23 cellular contexts compared by ENCODE assay signal in the genomic region with DNA sequence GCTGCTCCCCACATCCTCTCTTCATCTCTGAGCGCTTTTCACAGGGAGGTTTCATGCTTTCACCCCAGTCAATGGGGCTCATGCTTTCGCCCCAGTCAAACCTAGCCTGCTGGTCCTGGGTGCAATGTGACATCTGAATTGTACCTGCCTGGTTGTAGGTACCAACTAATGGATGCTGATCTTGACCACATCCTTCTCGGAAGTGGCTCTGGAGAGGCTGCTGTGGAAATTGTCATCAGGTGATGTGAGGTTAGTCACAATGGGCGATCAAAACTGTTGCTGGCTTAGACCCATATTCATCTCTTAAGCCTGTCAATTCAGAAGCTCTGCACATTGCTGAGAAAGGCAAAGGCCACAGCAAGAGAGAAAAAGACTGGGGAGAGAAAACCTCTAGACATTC. TPM values are rescaled to one million over a fixed set of nuclear protein-coding genes. Genes with fewer than 3 reads are reported as not detected.
DNase-seq lines count a peak whose midpoint lies in the region; ATAC-seq, FAIRE-seq and TF ChIP-seq lines count a peak whose summit lies in the region.
"Had no signal": no experiment of that assay in that cellular context is flagged by ENCODE, and none has a peak within 500 bp of the region (broad histone marks: within the 10 kb centered on the region; RNA-seq: fewer than 3 reads in every experiment).

No MANE protein-coding gene starts in this region.

- H3K9me3 Mint-ChIP-seq in activated CD4-positive, alpha-beta T cell treated with anti-CD3 and anti-CD28 coated beads, Interleukin-2, amount 10 ng/mL, durations not matched to agents 24 days and 14 days = peaks cover 9% of the 10 kb centered on the region
- H3K9me3 Mint-ChIP-seq in astrocyte (ENCODE audit: unreplicated experiment) = no peaks in the 10 kb centered on the region
- H3K9me3 Mint-ChIP-seq in T-cell = no peaks in the 10 kb centered on the region
- H3K9me3 Mint-ChIP-seq: CD4-positive, alpha-beta memory T cell had no signal

- peaks cover 14% of the 10 kb centered on the region for H3K27me3 Mint-ChIP-seq in activated CD4-positive, alpha-beta T cell treated with anti-CD3 and anti-CD28 coated beads, Interleukin-2, amount 10 ng/mL, durations not matched to agents 24 days and 14 days
- peaks cover 3% of the 10 kb centered on the region for H3K27me3 Mint-ChIP-seq in astrocyte (ENCODE audit: low read depth, unreplicated experiment)
- H3K27me3 Mint-ChIP-seq in T-cell = peaks cover 1 to 17% of the 10 kb centered on the region in 2 donors

- no peak overlapping the region for H2BK15ac ChIP-seq in neuronal stem cell (ENCODE audit: low read length)

- H2AFZ ChIP-seq in astrocyte (ENCODE audit: low read depth, low read length) (no peak overlapping the region), neuronal stem cell (ENCODE audit: low read length) (no peak overlapping the region)

- no peaks in the 10 kb centered on the region for H3K79me2 ChIP-seq in astrocyte (ENCODE audit: insufficient read depth, low read length)

- H3K14ac ChIP-seq in neuronal stem cell (ENCODE audit: low read length) = no peak overlapping the region

- H3K18ac ChIP-seq in neuronal stem cell (ENCODE audit: low read length) = peak overlapping the region; percentile 71

- H3K9ac ChIP-seq in astrocyte (ENCODE audit: low read length) (no peak overlapping the region), neuronal stem cell (ENCODE audit: low read depth, low read length, poor library complexity) (no peak overlapping the region)
- H3K9ac ChIP-seq: BLaER1 had no signal

- no peak overlapping the region for H4K91ac ChIP-seq in neuronal stem cell (ENCODE audit: low read depth, low read length, poor library complexity)

- no peaks in the 10 kb centered on the region for H4K20me1 ChIP-seq in astrocyte (ENCODE audit: insufficient read depth, low read length)
- H4K20me1 ChIP-seq: BLaER1 had no signal

- H3K27ac Mint-ChIP-seq in activated CD4-positive, alpha-beta T cell treated with anti-CD3 and anti-CD28 coated beads, Interleukin-2, amount 10 ng/mL, durations not matched to agents 24 days and 14 days = peak overlapping the region; percentile 60
- peak overlapping the region; percentile 66 for H3K27ac Mint-ChIP-seq in astrocyte (ENCODE audit: unreplicated experiment)
- no peak overlapping the region for H3K27ac Mint-ChIP-seq in T-cell
- H3K27ac Mint-ChIP-seq: CD14-positive monocyte; CD4-positive, alpha-beta memory T cell; HFFc6 had no signal

- H3K23ac ChIP-seq in neuronal stem cell (ENCODE audit: low read depth, low read length, poor library complexity) = no peak overlapping the region

- peak overlapping the region; percentile 21 for H2BK120ac ChIP-seq in neuronal stem cell (ENCODE audit: low read depth, low read length)

- CTCF ChIA-PET in T-cell (lab: Charles Lee) = no interaction called here

- POLR2A ChIA-PET in T-cell (lab: Charles Lee) = no interaction called here

- H2BK5ac ChIP-seq in neuronal stem cell (ENCODE audit: low read length) = peak overlapping the region; percentile 78

- peaks cover 5% of the 10 kb centered on the region for H3K36me3 Mint-ChIP-seq in activated CD4-positive, alpha-beta T cell treated with anti-CD3 and anti-CD28 coated beads, Interleukin-2, amount 10 ng/mL, durations not matched to agents 24 days and 14 days (ENCODE audit: low read depth)
- no peaks in the 10 kb centered on the region for H3K36me3 Mint-ChIP-seq in astrocyte (ENCODE audit: low read depth, unreplicated experiment)
- no peaks in the 10 kb centered on the region for H3K36me3 Mint-ChIP-seq in T-cell
- H3K36me3 Mint-ChIP-seq: CD14-positive monocyte; CD4-positive, alpha-beta memory T cell had no signal

- H2AK5ac ChIP-seq in neuronal stem cell (ENCODE audit: low read depth, low read length) = no peak overlapping the region

- intact Hi-C loops in activated CD4-positive, alpha-beta T cell treated with anti-CD3 and anti-CD28 coated beads, Interleukin-2, amount 10 ng/mL, durations not matched to agents 24 days and 14 days (cut with micrococcal nuclease) = no loop called here

- no peak overlapping the region for H3K4me2 ChIP-seq in astrocyte (ENCODE audit: low read length)
- H3K4me2 ChIP-seq in neuronal stem cell (ENCODE audit: insufficient read depth, low read length, poor library complexity, severe bottlenecking) = no peak overlapping the region
- H3K4me2 ChIP-seq: BLaER1 had no signal

- H3K4me1 ChIP-seq in astrocyte (ENCODE audit: insufficient read depth, low read length) (peaks cover 21% of the 10 kb centered on the region), neuronal stem cell (ENCODE audit: control insufficient read depth in 2 of 2, insufficient read depth in 1 of 2, low read depth in 1 of 2, low read length in 2 of 2) (peaks cover 18 to 26% of the 10 kb centered on the region in 2 donors)

- H3K4me3 ChIP-seq in astrocyte (ENCODE audit: insufficient read depth, low read depth, low read length) (no peak overlapping the region), neuronal stem cell (ENCODE audit: low read length in 2 of 2) (no peak overlapping the region)
- H3K4me3 ChIP-seq: BLaER1 had no signal

- H3K9me3 ChIP-seq in astrocyte (ENCODE audit: insufficient read depth, low read depth, low read length) = no peaks in the 10 kb centered on the region
- no peaks in the 10 kb centered on the region for H3K9me3 ChIP-seq in neuronal stem cell (replicated peaks in 1 of 2; ENCODE audit: control insufficient read depth in 2 of 2, insufficient read depth in 1 of 2, low read depth in 1 of 2, low read length in 2 of 2)
- H3K9me3 ChIP-seq: BLaER1 had no signal

- H3K36me3 ChIP-seq in astrocyte (ENCODE audit: insufficient read depth, low read length) (no peaks in the 10 kb centered on the region), neuronal stem cell (replicated peaks in 1 of 2; ENCODE audit: control insufficient read depth in 2 of 2, insufficient read depth in 2 of 2, low read length in 2 of 2) (no peaks in the 10 kb centered on the region)
- H3K36me3 ChIP-seq: BLaER1 had no signal

- DNase-seq in activated CD4-positive, alpha-beta T cell treated with anti-CD3 and anti-CD28 coated beads, Interleukin-2, amount 10 ng/mL, durations not matched to agents 24 days and 14 days = no peak
- no peak for DNase-seq in activated CD4-positive, alpha-beta T cell treated with anti-CD3 and anti-CD28 coated beads for 4 hours
- DNase-seq in astrocyte (ENCODE audit: low read depth) (no peak), neuronal stem cell (ENCODE audit: low spot score) (no peak), T-cell (no peak)
- DNase-seq: 8988T; CD4-positive, alpha-beta memory T cell; DMS153; DMS79; GDM1; GOT3; H7; HFFc6 had no signal

- no peak overlapping the region for H3K4me3 Mint-ChIP-seq in activated CD4-positive, alpha-beta T cell treated with anti-CD3 and anti-CD28 coated beads, Interleukin-2, amount 10 ng/mL, durations not matched to agents 24 days and 14 days
- H3K4me3 Mint-ChIP-seq in astrocyte (ENCODE audit: unreplicated experiment) (no peak overlapping the region), T-cell (no peak overlapping the region)
- H3K4me3 Mint-ChIP-seq: CD14-positive monocyte; CD4-positive, alpha-beta memory T cell; HFFc6 had no signal

- ATAC-seq in GM18511 (IDR thresholded peaks at IDR 0.05; ENCODE audit: unreplicated experiment) (no peak), GM21528 (IDR thresholded peaks at IDR 0.05; ENCODE audit: low FRiP score, unreplicated experiment) (no peak), T-cell (replicated peaks in 1 of 4) (no peak)
- ATAC-seq: HCT116 had no signal

- H4K8ac ChIP-seq in neuronal stem cell (ENCODE audit: low read depth, low read length) = no peak overlapping the region

- H3K79me1 ChIP-seq in neuronal stem cell (ENCODE audit: low read depth, low read length) = no peaks in the 10 kb centered on the region

- H3K27ac ChIP-seq in astrocyte (ENCODE audit: low read depth, low read length) = no peak overlapping the region
- no peak overlapping the region for H3K27ac ChIP-seq in neuronal stem cell (replicated peaks; ENCODE audit: low read length)
- H3K27ac ChIP-seq: BLaER1 had no signal

- no peak overlapping the region for H3K4ac ChIP-seq in neuronal stem cell (ENCODE audit: low read length)

- no peak overlapping the region for H2BK12ac ChIP-seq in neuronal stem cell (ENCODE audit: low read length)

- FAIRE-seq in astrocyte (lab: Jason Lieb, UNC) = no peak
- FAIRE-seq: GM12892, GM18507, HTR-8/SVneo had no signal

- H3K27me3 ChIP-seq in astrocyte (ENCODE audit: insufficient read depth, low read length) (no peaks in the 10 kb centered on the region), neuronal stem cell (ENCODE audit: control insufficient read depth in 3 of 3, insufficient read depth in 3 of 3, low read depth in 1 of 3, low read length in 3 of 3) (no peaks in the 10 kb centered on the region)
- H3K27me3 ChIP-seq: BLaER1 had no signal

- no peak for TF ChIP-seq CTCF in astrocyte (IDR thresholded peaks at IDR 0.05; ENCODE audit: insufficient read depth, low read depth, low read length)

- no CpG with 5 or more reads among the region's 4 CpGs for WGBS in neuronal stem cell (ENCODE audit: extremely low coverage in 2 of 2, insufficient read length in 2 of 2, insufficient replicate concordance in 1 of 2), 2 donors

- peaks cover 43% of the 10 kb centered on the region for H3K4me1 Mint-ChIP-seq in activated CD4-positive, alpha-beta T cell treated with anti-CD3 and anti-CD28 coated beads, Interleukin-2, amount 10 ng/mL, durations not matched to agents 24 days and 14 days
- H3K4me1 Mint-ChIP-seq in astrocyte (ENCODE audit: low read depth, unreplicated experiment) (peaks cover 24% of the 10 kb centered on the region), T-cell (peaks cover 12 to 28% (median 19%) of the 10 kb centered on the region in 3 donors)
- H3K4me1 Mint-ChIP-seq: CD14-positive monocyte had no signal

RNA-seq across cellular contexts. Expression of a gene that starts 32.7 kb away (rescaled TPM):
- 0.28 and 0.33 TPM in 2 replicates for total RNA-seq in activated CD4-positive, alpha-beta T cell treated with anti-CD3 and anti-CD28 coated beads, Interleukin-2, amount 10 ng/mL, durations not matched to agents 24 days and 14 days
- 1.3 and 1.5 TPM in 2 replicates for total RNA-seq in astrocyte
- 0.20 TPM for polyA plus RNA-seq in neuronal stem cell (2013, experiment 1 of 2)
- 0.17 TPM for polyA plus RNA-seq in neuronal stem cell (2013, experiment 2 of 2)
- under 1 TPM in 1 of 5 donors, not detected in 4; 0.35 TPM for total RNA-seq in T-cell
- total RNA-seq: A673; CD4-positive, alpha-beta memory T cell; HFFc6 had no signal
- polyA plus RNA-seq: AG04450; CD14-positive monocyte; CD4-positive, alpha-beta memory T cell had no signal

RNA-seq across cellular contexts. Expression of a gene that starts 55.8 kb away (rescaled TPM):
- total RNA-seq in activated CD4-positive, alpha-beta T cell treated with anti-CD3 and anti-CD28 coated beads, Interleukin-2, amount 10 ng/mL, durations not matched to agents 24 days and 14 days = 124 and 127 TPM in 2 replicates
- 99.1 and 114 TPM in 2 replicates for total RNA-seq in astrocyte
- 138 TPM for polyA plus RNA-seq in neuronal stem cell (2013, experiment 1 of 2)
- polyA plus RNA-seq in neuronal stem cell (2013, experiment 2 of 2) = 139 TPM
- 10 to 100 TPM; 70.0 to 88.4 (median 85.5) TPM for total RNA-seq in T-cell

RNA-seq across cellular contexts. Expression of a gene that starts 56.7 kb away (rescaled TPM):
- 17.4 and 17.7 TPM in 2 replicates for total RNA-seq in activated CD4-positive, alpha-beta T cell treated with anti-CD3 and anti-CD28 coated beads, Interleukin-2, amount 10 ng/mL, durations not matched to agents 24 days and 14 days
- total RNA-seq in astrocyte (23.0 and 27.3 TPM in 2 replicates), T-cell (10 to 100 TPM; 54.8 to 71.4 (median 59.9) TPM)
- polyA plus RNA-seq in neuronal stem cell (2013, experiment 1 of 2) = 15.9 TPM
- polyA plus RNA-seq in neuronal stem cell (2013, experiment 2 of 2) = 15.8 TPM

Comparison
In these comparisons a context has a peak if more than half of its experiments do, and no peak if none do; other contexts are left out.
1. H3K27ac Mint-ChIP-seq: peak in activated CD4-positive, alpha-beta T cell treated with anti-CD3 and anti-CD28 coated beads, Interleukin-2, amount 10 ng/mL, durations not matched to agents 24 days and 14 days (single experiment) and astrocyte (single experiment); none in T-cell (0 of 2).